In genomic region chr14:68655021-68655811, GRCh38 we compare ENCODE assay signal across 1 cellular context.
TF ChIP-seq lines count a peak whose summit lies in the region.

No MANE protein-coding gene starts in this region.

TF ChIP-seq in IMR-90, 13 proteins besides CTCF, POLR2A, EP300 and RAD21 (continued from another document):
- no peak for TF ChIP-seq USF2 (IDR thresholded peaks at IDR 0.05; ENCODE audit: low read depth, low read length)
- no peak for TF ChIP-seq NFE2L2 (IDR thresholded peaks at IDR 0.05; ENCODE audit: low read depth, low read length)
TF ChIP-seq in IMR-90: peak in this region for 0.
